In genomic region chr10:75166623-75166972, GRCh38 we compare ENCODE assay signal across 9 cellular contexts. TPM values are rescaled to one million over a fixed set of nuclear protein-coding genes. Genes with fewer than 3 reads are reported as not detected.
DNase-seq lines count a peak whose midpoint lies in the region; ATAC-seq and TF ChIP-seq lines count a peak whose summit lies in the region.
"Had no signal": no experiment of that assay in that cellular context is flagged by ENCODE, and none has a peak within 500 bp of the region (broad histone marks: within the 10 kb centered on the region; RNA-seq: fewer than 3 reads in every experiment).

No MANE protein-coding gene starts in this region.

- no peak overlapping the region for H3K4me3 ChIP-seq in cardiac muscle cell
- H3K4me3 ChIP-seq in right atrium auricular region: no peak overlapping the region
- H3K4me3 ChIP-seq in OCI-LY1 (ENCODE audit: low read depth, low read length, poor library complexity, severe bottlenecking): no peak overlapping the region

- H4K20me1 ChIP-seq in OCI-LY1 (ENCODE audit: insufficient read depth, low read length): no peaks in the 10 kb centered on the region

- H3K9me2 ChIP-seq in OCI-LY1 (ENCODE audit: low read depth, low read length): no peaks in the 10 kb centered on the region

- H3K27ac ChIP-seq in cardiac muscle cell: peak overlapping the region; percentile 82
- H3K27ac ChIP-seq in right atrium auricular region: no peak overlapping the region
- peak overlapping the region; percentile 47 for H3K27ac ChIP-seq in OCI-LY1 (ENCODE audit: low read depth, low read length, poor library complexity, severe bottlenecking)
- no peak overlapping the region for H3K27ac ChIP-seq in substantia nigra (ENCODE audit: low read depth, low read length, poor library complexity, severe bottlenecking)
- H3K27ac ChIP-seq: C4-2B had no signal

- H2AFZ ChIP-seq in OCI-LY1 (ENCODE audit: low read length): no peak overlapping the region

- peak; percentile 20 for ATAC-seq in HG02678 (IDR thresholded peaks at IDR 0.05; ENCODE audit: unreplicated experiment)
- peak; percentile 20 to 35 for ATAC-seq in stimulated activated naive B cell treated with anti-CD40 and anti-IgM and Interleukin-4, amounts not matched to agents 10 μg/mL and 1 μg/mL and 100 μg/mL, for 72 hours (replicated peaks)

- peak overlapping the region; percentile 92 for H3K27ac Mint-ChIP-seq in stimulated activated naive B cell treated with anti-CD40 and anti-IgM and Interleukin-4, amounts not matched to agents 10 μg/mL and 1 μg/mL and 100 μg/mL, for 72 hours

- peaks cover 11 to 58% of the 10 kb centered on the region in 2 donors for H3K4me1 Mint-ChIP-seq in stimulated activated naive B cell treated with anti-CD40 and anti-IgM and Interleukin-4, amounts not matched to agents 10 μg/mL and 1 μg/mL and 100 μg/mL, for 72 hours

- no peaks in the 10 kb centered on the region for H3K27me3 Mint-ChIP-seq in stimulated activated naive B cell treated with anti-CD40 and anti-IgM and Interleukin-4, amounts not matched to agents 10 μg/mL and 1 μg/mL and 100 μg/mL, for 72 hours

- H3K79me2 ChIP-seq in OCI-LY1 (ENCODE audit: insufficient read depth, low read length): no peaks in the 10 kb centered on the region

- no peaks in the 10 kb centered on the region for H3K9me3 Mint-ChIP-seq in stimulated activated naive B cell treated with anti-CD40 and anti-IgM and Interleukin-4, amounts not matched to agents 10 μg/mL and 1 μg/mL and 100 μg/mL, for 72 hours

- H3K9me3 ChIP-seq in cardiac muscle cell (ENCODE audit: low read depth) (no peaks in the 10 kb centered on the region), right atrium auricular region (no peaks in the 10 kb centered on the region), OCI-LY1 (ENCODE audit: low read length) (no peaks in the 10 kb centered on the region)

- no peak overlapping the region for H3K4me2 ChIP-seq in OCI-LY1 (ENCODE audit: low read length)

- H3F3A ChIP-seq in OCI-LY1 (ENCODE audit: insufficient read depth, low read length): peaks cover 6% of the 10 kb centered on the region; the same call in 1 of the 2 replicates

- no peak overlapping the region for H3K9ac ChIP-seq in OCI-LY1 (ENCODE audit: low read length)

- DNase-seq in cardiac muscle cell (ENCODE audit: low read depth in 1 of 2, low spot score in 1 of 2) (no peak), right atrium auricular region (ENCODE audit: low spot score) (no peak), iPS-NIHi7 (ENCODE audit: extremely low spot score) (no peak), substantia nigra (lab: John Stamatoyannopoulos, UW) (no peak)
- no peak for DNase-seq in stimulated activated naive B cell treated with anti-CD40 and anti-IgM and Interleukin-4, amounts not matched to agents 10 μg/mL and 1 μg/mL and 100 μg/mL, for 72 hours
- DNase-seq in stimulated activated CD4-positive, alpha-beta T cell treated with anti-CD3 and anti-CD28 coated beads, Interleukin-1b, Interleukin-23, amount 100 ng/mL, for 48 hours: no peak

- peaks cover 18% of the 10 kb centered on the region for H3K4me1 ChIP-seq in cardiac muscle cell (ENCODE audit: low read depth)
- H3K4me1 ChIP-seq in right atrium auricular region: peaks cover 0 to 17% of the 10 kb centered on the region in 2 donors
- H3K4me1 ChIP-seq in OCI-LY1 (ENCODE audit: insufficient read depth, low read length, severe bottlenecking): peaks cover 12% of the 10 kb centered on the region

- H3K36me3 ChIP-seq in cardiac muscle cell (no peaks in the 10 kb centered on the region), right atrium auricular region (peaks cover 11% of the 10 kb centered on the region), OCI-LY1 (ENCODE audit: insufficient read depth, low read length) (peaks cover 34% of the 10 kb centered on the region; the same call in 1 of the 2 replicates)

- H3K36me3 Mint-ChIP-seq in stimulated activated naive B cell treated with anti-CD40 and anti-IgM and Interleukin-4, amounts not matched to agents 10 μg/mL and 1 μg/mL and 100 μg/mL, for 72 hours: peaks cover 18 to 27% of the 10 kb centered on the region in 2 donors

- H3K27me3 ChIP-seq in cardiac muscle cell (no peaks in the 10 kb centered on the region), right atrium auricular region (no peaks in the 10 kb centered on the region), OCI-LY1 (ENCODE audit: insufficient read depth, low read length) (no peaks in the 10 kb centered on the region)

- H3K4me3 Mint-ChIP-seq in stimulated activated naive B cell treated with anti-CD40 and anti-IgM and Interleukin-4, amounts not matched to agents 10 μg/mL and 1 μg/mL and 100 μg/mL, for 72 hours: peak overlapping the region; percentile 45 to 65

- no peak for TF ChIP-seq CTCF in cardiac muscle cell (IDR thresholded peaks at IDR 0.05; ENCODE audit: low read depth, low read length)
- no peak for TF ChIP-seq CTCF in right atrium auricular region (IDR thresholded peaks at IDR 0.05)
- no peak for TF ChIP-seq CTCF in OCI-LY1 (IDR thresholded peaks at IDR 0.05; ENCODE audit: low read length)

RNA-seq across cellular contexts. Expression of gene VDAC2, which starts 44.0 kb away (rescaled TPM):
- total RNA-seq in cardiac muscle cell: 178 and 237 TPM in 2 replicates
- polyA plus RNA-seq in cardiac muscle cell: 363 and 376 TPM in 2 replicates
- 100 to 1,000 TPM; 278 to 454 TPM for total RNA-seq in right atrium auricular region

RNA-seq across cellular contexts. Expression of gene SAMD8, which starts 55.1 kb away (rescaled TPM):
- total RNA-seq in cardiac muscle cell: 13.1 and 15.8 TPM in 2 replicates
- polyA plus RNA-seq in cardiac muscle cell: 9.4 and 14.8 TPM in 2 replicates
- 10 to 100 TPM; 24.7 to 26.3 TPM for total RNA-seq in right atrium auricular region

Comparison
In these comparisons a context has a peak if more than half of its experiments do, and no peak if none do; other contexts are left out.
1. H3K27ac ChIP-seq: peak in cardiac muscle cell (single experiment) and OCI-LY1 (single experiment); none in right atrium auricular region (0 of 2) and substantia nigra (single experiment).